Comparison of ENCODE assay signal across 8 cellular contexts in the genomic region with DNA sequence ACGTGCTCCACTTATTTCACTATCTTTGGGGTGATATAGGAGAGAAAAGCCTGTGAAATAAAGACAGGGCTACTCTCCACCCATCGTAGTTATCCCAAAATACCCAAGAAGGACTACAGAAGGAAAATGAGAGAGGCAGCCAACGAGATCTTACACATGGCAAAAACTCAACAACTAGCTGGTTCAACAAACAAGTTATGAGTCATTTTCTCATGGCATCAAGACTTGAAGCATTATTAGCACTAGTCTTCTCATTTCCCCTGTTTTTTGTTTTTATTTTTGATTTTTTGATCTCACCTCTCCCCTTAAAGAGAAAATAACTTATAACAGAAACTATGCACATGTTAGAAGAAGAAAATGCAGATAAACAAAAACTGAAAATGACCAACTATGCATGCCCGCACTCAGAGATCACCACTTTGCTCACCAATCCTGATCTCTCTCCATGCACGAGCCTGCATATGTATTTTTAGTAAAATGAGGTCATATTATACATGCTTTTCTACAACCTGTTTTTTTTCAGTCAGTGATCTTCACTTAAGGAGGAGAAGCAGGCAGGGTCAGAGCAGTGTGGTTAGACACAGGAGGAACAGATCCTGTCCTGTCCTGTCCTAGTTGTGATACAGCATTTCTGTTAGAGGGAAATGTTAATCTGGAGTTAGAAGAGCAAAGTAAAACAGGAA. TPM values are rescaled to one million over a fixed set of nuclear protein-coding genes. Genes with fewer than 3 reads are reported as not detected.
DNase-seq lines count a peak whose midpoint lies in the region; ATAC-seq, FAIRE-seq and TF ChIP-seq lines count a peak whose summit lies in the region.

No MANE protein-coding gene starts in this region.

- H3K27ac ChIP-seq in CD4-positive, alpha-beta T cell (ENCODE audit: low read depth, low read length), result peak overlapping the region; percentile 94
- peak overlapping the region; percentile 54 to 85 for H3K27ac ChIP-seq in mucosa of rectum (ENCODE audit: low read depth in 2 of 2, low read length in 2 of 2)

- DNase-seq in CD4-positive, alpha-beta T cell, result no peak
- no peak for DNase-seq in activated naive CD8-positive, alpha-beta T cell treated with anti-CD3 and anti-CD28 coated beads, Interleukin-2, amount 10 ng/mL, durations not matched to agents 7 days and 5 days
- no peak for DNase-seq in NCI-H526 (lab: John Stamatoyannopoulos, UW)
- DNase-seq in cerebellar nuclear complex (lab: John Stamatoyannopoulos, UW), result no peak
- DNase-seq in urothelium cell line (ENCODE audit: low spot score), result no peak
- no peak for DNase-seq in middle frontal gyrus (ENCODE audit: extremely low spot score, low spot score)

- peak overlapping the region; percentile 33 to 45 for H3K4me3 ChIP-seq in mucosa of rectum (ENCODE audit: low read length in 2 of 2)

- H3K27me3 Mint-ChIP-seq in CD4-positive, alpha-beta T cell, result no peaks in the 10 kb centered on the region
- H3K27me3 Mint-ChIP-seq in activated naive CD8-positive, alpha-beta T cell treated with anti-CD3 and anti-CD28 coated beads, Interleukin-2, amount 10 ng/mL, durations not matched to agents 7 days and 5 days, result no peaks in the 10 kb centered on the region

- H3K9ac ChIP-seq in mucosa of rectum (ENCODE audit: low read depth in 1 of 2, low read length in 2 of 2), result no peak overlapping the region

- TF ChIP-seq CTCF in CD4-positive, alpha-beta T cell (IDR thresholded peaks at IDR 0.05), result no peak

- H3K9me3 ChIP-seq in CD4-positive, alpha-beta T cell (ENCODE audit: control insufficient read depth, low read length), result no peaks in the 10 kb centered on the region
- H3K9me3 ChIP-seq in mucosa of rectum (ENCODE audit: control insufficient read depth in 2 of 2, low read length in 2 of 2), result no peaks in the 10 kb centered on the region

- peaks cover 37% of the 10 kb centered on the region for H3K36me3 Mint-ChIP-seq in CD4-positive, alpha-beta T cell (ENCODE audit: low read depth)
- peaks cover 30% of the 10 kb centered on the region for H3K36me3 Mint-ChIP-seq in activated naive CD8-positive, alpha-beta T cell treated with anti-CD3 and anti-CD28 coated beads, Interleukin-2, amount 10 ng/mL, durations not matched to agents 7 days and 5 days

- CTCF ChIA-PET in CD4-positive, alpha-beta T cell (lab: Charles Lee), result interaction anchor here (1.4 to 4.0 kb wide), 5 partner anchors 9 to 33 kb away, joined by 3 to 21 read pairs (median 10); partner anchors contain the start of genes FAM117A and SLC35B1

- H3K27ac Mint-ChIP-seq in CD4-positive, alpha-beta T cell, result peak overlapping the region; percentile 99
- H3K27ac Mint-ChIP-seq in activated naive CD8-positive, alpha-beta T cell treated with anti-CD3 and anti-CD28 coated beads, Interleukin-2, amount 10 ng/mL, durations not matched to agents 7 days and 5 days, result peak overlapping the region; percentile 99

- H3K4me1 ChIP-seq in mucosa of rectum (ENCODE audit: control insufficient read depth in 2 of 2, insufficient read depth in 2 of 2, low read length in 2 of 2), result peaks cover 24 to 31% of the 10 kb centered on the region in 2 donors

- peaks cover 83% of the 10 kb centered on the region for H3K4me1 Mint-ChIP-seq in CD4-positive, alpha-beta T cell (ENCODE audit: low read depth)
- H3K4me1 Mint-ChIP-seq in activated naive CD8-positive, alpha-beta T cell treated with anti-CD3 and anti-CD28 coated beads, Interleukin-2, amount 10 ng/mL, durations not matched to agents 7 days and 5 days, result peaks cover 66% of the 10 kb centered on the region

- H3K27me3 ChIP-seq in CD4-positive, alpha-beta T cell (ENCODE audit: control insufficient read depth, insufficient read depth, low read length), result no peaks in the 10 kb centered on the region
- H3K27me3 ChIP-seq in mucosa of rectum (ENCODE audit: control insufficient read depth in 2 of 2, insufficient read depth in 2 of 2, low read length in 2 of 2), result no peaks in the 10 kb centered on the region

- H3K36me3 ChIP-seq in mucosa of rectum (ENCODE audit: control insufficient read depth in 2 of 2, insufficient read depth in 2 of 2, low read length in 2 of 2), result no peaks in the 10 kb centered on the region

- FAIRE-seq in urothelium cell line (lab: Jason Lieb, UNC), result no peak

- H3K4me3 Mint-ChIP-seq in CD4-positive, alpha-beta T cell, result peak overlapping the region; percentile 94
- H3K4me3 Mint-ChIP-seq in activated naive CD8-positive, alpha-beta T cell treated with anti-CD3 and anti-CD28 coated beads, Interleukin-2, amount 10 ng/mL, durations not matched to agents 7 days and 5 days, result peak overlapping the region; percentile 92

- no peaks in the 10 kb centered on the region for H3K9me3 Mint-ChIP-seq in CD4-positive, alpha-beta T cell
- H3K9me3 Mint-ChIP-seq in activated naive CD8-positive, alpha-beta T cell treated with anti-CD3 and anti-CD28 coated beads, Interleukin-2, amount 10 ng/mL, durations not matched to agents 7 days and 5 days, result no peaks in the 10 kb centered on the region

- POLR2A ChIA-PET in CD4-positive, alpha-beta T cell (lab: Charles Lee), result interaction anchor here (1.1 to 8.4 kb wide), 10 partner anchors 11 to 77 kb away, joined by 3 to 253 read pairs (median 12); partner anchors contain the start of genes FAM117A, KAT7, SLC35B1 and SPOP
- POLR2A ChIA-PET in activated naive CD8-positive, alpha-beta T cell treated with anti-CD3 and anti-CD28 coated beads, Interleukin-2, amount 10 ng/mL, durations not matched to agents 7 days and 5 days (lab: Charles Lee), result interaction anchor here (0.6 to 5.7 kb wide), 5 partner anchors 12 to 54 kb away, joined by 3 to 68 read pairs (median 4); partner anchors contain the start of genes FAM117A, KAT7 and SLC35B1

- intact Hi-C loops in CD4-positive, alpha-beta T cell (cut with DNase I, micrococcal nuclease), result loop anchor here in 1 of 2 experiments (10.0 kb wide), 1 partner anchor 74 kb away; no protein-coding TSS in a partner anchor

- no peak for ATAC-seq in CD4-positive, alpha-beta T cell (ENCODE audit: poor library complexity)
- peak; percentile 37 for ATAC-seq in HG02885 (IDR thresholded peaks at IDR 0.05; ENCODE audit: poor library complexity, unreplicated experiment)
- no peak for ATAC-seq in activated naive CD8-positive, alpha-beta T cell treated with anti-CD3 and anti-CD28 coated beads, Interleukin-2, amount 10 ng/mL, durations not matched to agents 7 days and 5 days (ENCODE audit: low read depth)

RNA-seq across cellular contexts. Expression of gene FAM117A, which starts 22.8 kb away (rescaled TPM):
- total RNA-seq in CD4-positive, alpha-beta T cell, result 10 to 100 TPM; 23.2 to 26.5 TPM
- total RNA-seq in activated naive CD8-positive, alpha-beta T cell treated with anti-CD3 and anti-CD28 coated beads, Interleukin-2, amount 10 ng/mL, durations not matched to agents 7 days and 5 days, result 10 to 100 TPM; 47.0 to 57.2 TPM

RNA-seq across cellular contexts. Expression of gene SLC35B1, which starts 33.4 kb away (rescaled TPM):
- 10 to 100 TPM; 44.0 to 46.8 TPM for total RNA-seq in CD4-positive, alpha-beta T cell
- total RNA-seq in activated naive CD8-positive, alpha-beta T cell treated with anti-CD3 and anti-CD28 coated beads, Interleukin-2, amount 10 ng/mL, durations not matched to agents 7 days and 5 days, result 10 to 100 TPM; 45.9 to 48.5 TPM

RNA-seq across cellular contexts. Expression of gene KAT7, which starts 47.3 kb away (rescaled TPM):
- 100 to 1,000 TPM; 178 to 187 TPM for total RNA-seq in CD4-positive, alpha-beta T cell
- 10 to 100 TPM; 91.7 to 92.5 TPM for total RNA-seq in activated naive CD8-positive, alpha-beta T cell treated with anti-CD3 and anti-CD28 coated beads, Interleukin-2, amount 10 ng/mL, durations not matched to agents 7 days and 5 days
